In genomic region chr14:60734465-60735242, GRCh38 we compare ENCODE assay signal across 1 cellular context.
A peak's percentile ranks its signal among the peaks of the same experiment; 100 is the strongest.
TF ChIP-seq lines count a peak whose summit lies in the region.

Gene MNAT1, plus strand, starts transcription at chr14:60734761. Its CDS starts 102 bp downstream, at chr14:60734863.

TF ChIP-seq in K562, 482 proteins besides CTCF, POLR2A, EP300 and RAD21 (continued from another document and continues in another):
- TF ChIP-seq DEAF1 (CRISPR knock-in tag; IDR thresholded peaks at IDR 0.05) (no peak), RREB1 (CRISPR knock-in tag; IDR thresholded peaks at IDR 0.05) (no peak), ETS1 (conservative IDR thresholded peaks at IDR 0.05; ENCODE audit: control insufficient read depth, low read depth, low read length) (0 out of 2 replicates have a peak, but pooled peaks have one; percentile 27), NONO (IDR thresholded peaks at IDR 0.05; ENCODE audit: low read depth in 2 of 2, low read length in 1 of 2) (no peak), PHF8 (IDR thresholded peaks at IDR 0.05; ENCODE audit: borderline replicate concordance, low read length) (peak; percentile 80; the same call in 1 of the 2 replicates), CBFA2T2 (conservative IDR thresholded peaks at IDR 0.05) (no peak), ZNF398 (CRISPR knock-in tag; IDR thresholded peaks at IDR 0.05) (no peak), HMBOX1 (IDR thresholded peaks at IDR 0.05) (no peak), NKRF (IDR thresholded peaks at IDR 0.05; ENCODE audit: borderline replicate concordance) (no peak; the same call in 1 of the 2 replicates), SREBF1 (IDR thresholded peaks at IDR 0.05; ENCODE audit: borderline replicate concordance, low read depth, low read length) (no peak), BCL6 (CRISPR knock-in tag; IDR thresholded peaks at IDR 0.05) (no peak), SETDB1 (IDR thresholded peaks at IDR 0.05; ENCODE audit: low read length) (no peak), NFATC3 (IDR thresholded peaks at IDR 0.05) (no peak), NCOA2 (IDR thresholded peaks at IDR 0.05; ENCODE audit: partially characterized antibody in 2 of 2) (no peak), TBP (optimal IDR thresholded peaks at IDR 0.05; ENCODE audit: low read depth, low read length) (peak; percentile 93), MTA2 (IDR thresholded peaks at IDR 0.05; ENCODE audit: low read depth) (no peak), YY1 (IDR thresholded peaks at IDR 0.05; ENCODE audit: borderline replicate concordance in 1 of 3, control insufficient read depth in 1 of 3, extremely low read depth in 1 of 3, insufficient read depth in 3 of 3, insufficient read length in 1 of 3, insufficient replicate concordance in 2 of 3, low read depth in 1 of 3, low read length in 2 of 3) (peak in 2 of 3 experiments; percentile 24 to 62), CTBP1 (IDR thresholded peaks at IDR 0.05; ENCODE audit: borderline replicate concordance) (peak; percentile 61; the same call in 1 of the 2 replicates), RHOXF2B (CRISPR knock-in tag; conservative IDR thresholded peaks at IDR 0.05) (no peak), DPF2 (IDR thresholded peaks at IDR 0.05) (no peak), SMARCC2 (IDR thresholded peaks at IDR 0.05; ENCODE audit: low read depth) (no peak), FOSL1 (tag; conservative IDR thresholded peaks at IDR 0.05) (no peak), RBM17 (IDR thresholded peaks at IDR 0.05; ENCODE audit: borderline replicate concordance, low read depth, low read length) (no peak), NRF1 (conservative IDR thresholded peaks at IDR 0.05 in 1 of 2, IDR thresholded peaks at IDR 0.05 in 1 of 2) (no peak), MIER1 (IDR thresholded peaks at IDR 0.05; ENCODE audit: low read depth) (no peak), GABPB1 (CRISPR knock-in tag; IDR thresholded peaks at IDR 0.05) (peak; percentile 91), BRD9 (IDR thresholded peaks at IDR 0.05; ENCODE audit: low read depth, partially characterized antibody) (peak; percentile 45), ZBTB40 (IDR thresholded peaks at IDR 0.05) (peak; percentile 87), ZBTB40 (CRISPR knock-in tag; IDR thresholded peaks at IDR 0.05) (no peak), ZNF507 (tag; conservative IDR thresholded peaks at IDR 0.05) (no peak), HNRNPLL (IDR thresholded peaks at IDR 0.05; ENCODE audit: low read depth, low read length, poor library complexity, severe bottlenecking) (no peak), RBM22 (IDR thresholded peaks at IDR 0.05; ENCODE audit: low read depth, low read length, poor library complexity, severe bottlenecking) (no peak), FOXA3 (CRISPR knock-in tag; conservative IDR thresholded peaks at IDR 0.05 in 1 of 2, IDR thresholded peaks at IDR 0.05 in 1 of 2) (no peak), ZNF79 (CRISPR knock-in tag; IDR thresholded peaks at IDR 0.05; ENCODE audit: low read depth) (no peak), NFIC (IDR thresholded peaks at IDR 0.05) (peak; percentile 52), ZFPM2 (CRISPR knock-in tag; IDR thresholded peaks at IDR 0.05) (no peak), RAD51 (IDR thresholded peaks at IDR 0.05; ENCODE audit: borderline replicate concordance, low read depth) (no peak)
